ENCODE assay signal across 1 cellular context in the genomic region with DNA sequence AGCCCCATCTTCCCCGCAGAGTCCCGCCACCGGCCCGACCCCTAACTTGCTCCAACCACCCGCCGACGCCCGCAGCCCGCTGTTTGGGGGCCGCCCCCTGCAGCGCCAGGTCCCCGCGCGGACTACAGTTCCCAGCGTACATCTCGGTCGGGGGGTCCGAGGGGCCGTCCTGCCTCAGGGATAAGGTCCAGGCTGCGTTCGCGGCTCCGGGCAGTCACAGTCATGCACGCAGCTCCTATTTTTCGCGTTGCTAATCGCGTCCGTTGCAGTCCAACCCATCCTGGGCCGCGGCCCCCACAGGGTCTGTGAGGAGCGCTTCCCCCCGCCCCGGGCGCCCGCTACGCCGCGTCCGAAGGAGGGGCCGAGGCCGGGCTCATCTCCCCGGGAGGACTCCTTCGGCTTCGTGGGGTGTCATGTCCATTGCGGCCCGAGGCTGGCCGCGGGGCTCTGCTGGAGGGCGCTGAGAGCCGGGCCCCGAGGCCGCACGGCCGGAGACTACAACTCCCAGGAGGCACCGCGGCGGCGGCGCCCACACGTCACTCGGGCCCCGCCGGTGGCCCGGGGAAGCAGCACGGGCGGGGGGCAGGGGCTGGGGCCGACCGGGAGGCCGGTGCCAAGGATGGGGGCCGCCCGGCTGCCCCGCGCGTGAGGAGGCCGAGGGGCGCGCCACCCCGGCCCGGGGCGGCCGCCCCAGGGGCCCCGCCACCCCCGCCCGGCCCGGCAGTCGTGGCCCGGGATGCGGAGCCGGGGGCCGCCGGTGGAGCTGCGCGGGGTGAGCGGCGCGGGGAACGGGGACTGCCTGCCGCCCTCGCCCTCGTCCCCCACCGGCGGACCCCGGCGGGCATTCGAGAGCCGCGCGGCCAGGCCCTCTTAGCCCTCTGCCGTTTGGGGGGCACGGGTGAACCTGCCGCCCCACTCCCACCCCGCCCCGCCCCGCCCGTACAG.
TF ChIP-seq lines count a peak whose summit lies in the region.

Gene MAP3K10, plus strand, starts transcription at position 536 of the 945 bp plus-strand sequence. CDS start 606 bp downstream, outside the sequence.

TF ChIP-seq in PFSK-1, 5 proteins besides CTCF, POLR2A, EP300 and RAD21:
- TF ChIP-seq REST (IDR thresholded peaks at IDR 0.05; ENCODE audit: insufficient read depth in 1 of 2, low read depth in 2 of 2, low read length in 2 of 2), result no peak
- TF ChIP-seq TAF1 (IDR thresholded peaks at IDR 0.05; ENCODE audit: borderline replicate concordance, insufficient read depth, low read length), result 0 out of 2 replicates have a peak, but pooled peaks have one; percentile 16
- no peak for TF ChIP-seq SIN3A (IDR thresholded peaks at IDR 0.05; ENCODE audit: borderline replicate concordance, insufficient read depth, low read length)
- 0 out of 2 replicates have a peak, but pooled peaks have one; percentile 36 for TF ChIP-seq POLR2AphosphoS5 (IDR thresholded peaks at IDR 0.05; ENCODE audit: low read depth, low read length)
- peak; percentile 19 for TF ChIP-seq FOXP2 (optimal IDR thresholded peaks at IDR 0.05; ENCODE audit: borderline replicate concordance, extremely low read depth, extremely low read length, insufficient read depth)
TF ChIP-seq in PFSK-1: peak in this region for 3.
